Comparison of ENCODE assay signal across 20 cellular contexts in the genomic region with DNA sequence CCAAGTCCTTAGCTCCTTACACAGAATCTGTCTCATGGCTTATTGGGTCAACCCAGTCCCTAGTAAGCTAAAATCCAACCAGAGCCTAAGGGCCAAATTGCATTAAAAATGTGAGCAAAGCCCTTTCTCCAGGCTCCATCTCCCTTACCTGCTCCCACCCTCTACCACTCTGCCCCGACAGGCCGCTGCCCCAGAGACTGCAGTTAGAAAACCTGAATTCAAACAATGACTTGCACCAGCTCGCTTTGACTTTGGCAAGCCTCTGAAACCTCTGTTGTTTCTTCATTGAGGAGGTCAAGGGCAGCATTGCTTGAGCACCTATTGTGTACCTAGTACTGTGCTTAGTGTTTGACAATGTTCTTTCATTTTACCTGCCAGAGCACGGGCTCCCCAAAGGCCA.
DNase-seq lines count a peak whose midpoint lies in the region; TF ChIP-seq lines count a peak whose summit lies in the region.
"Had no signal": no experiment of that assay in that cellular context is flagged by ENCODE, and none has a peak within 500 bp of the region (broad histone marks: within the 10 kb centered on the region; RNA-seq: fewer than 3 reads in every experiment).

No MANE protein-coding gene starts in this region.

- peaks cover 30% of the 10 kb centered on the region for H3K4me1 Mint-ChIP-seq in nephron
- H3K4me1 Mint-ChIP-seq: B cell; CD4-positive, CD25-positive, alpha-beta regulatory T cell had no signal

- no peaks in the 10 kb centered on the region for H3K36me3 Mint-ChIP-seq in nephron (ENCODE audit: low read depth)
- H3K36me3 Mint-ChIP-seq: CD4-positive, CD25-positive, alpha-beta regulatory T cell; CD8-positive, alpha-beta T cell had no signal

- peaks cover 17% of the 10 kb centered on the region for H3K27me3 Mint-ChIP-seq in nephron (ENCODE audit: low read depth)

- DNase-seq in activated effector memory CD4-positive, alpha-beta T cell treated with anti-CD3 and anti-CD28 coated beads, Interleukin-2, amount 50 U/mL, for 16 hours, result peak; percentile 10
- DNase-seq in activated effector memory CD4-positive, alpha-beta T cell treated with Interleukin-2 at 50 U/mL for 16 hours, result no peak
- peak; percentile 52 for DNase-seq in sigmoid colon
- no peak for DNase-seq in dedifferentiated amniotic fluid mesenchymal stem cell (ENCODE audit: extremely low spot score)
- DNase-seq in GM13977 (ENCODE audit: low spot score), result no peak
- no peak for DNase-seq in WERI-Rb-1
- DNase-seq: Caco-2; CD4-positive, CD25-positive, alpha-beta regulatory T cell; CD8-positive, alpha-beta T cell; DMS153; DND-41; GM23248; H7; HCEC 1CT had no signal

- H3K27me3 ChIP-seq in sigmoid colon, result no peaks in the 10 kb centered on the region
- no peaks in the 10 kb centered on the region for H3K27me3 ChIP-seq in WERI-Rb-1 (ENCODE audit: insufficient read depth, low read depth, severe bottlenecking)
- H3K27me3 ChIP-seq: BLaER1 had no signal

- no peak for TF ChIP-seq CTCF in nephron (IDR thresholded peaks at IDR 0.05; ENCODE audit: unreplicated experiment in 3 of 3)
- no peak for TF ChIP-seq CTCF in sigmoid colon (IDR thresholded peaks at IDR 0.05)
- TF ChIP-seq CTCF in GM13977 (IDR thresholded peaks at IDR 0.05; ENCODE audit: extremely low read depth, insufficient read depth, missing control alignments), result no peak
- TF ChIP-seq CTCF in WERI-Rb-1 (IDR thresholded peaks at IDR 0.05; ENCODE audit: low read depth, low read length), result no peak

- 85 to 87% methylated on average over 4 of the region's 4 CpGs for WGBS in sigmoid colon, 2 donors

- intact Hi-C loops in sigmoid colon (cut with DNase I), result no loop called here

- H3K4me1 ChIP-seq in sigmoid colon, result no peaks in the 10 kb centered on the region
- H3K4me1 ChIP-seq: Caco-2 had no signal

- H3K4me3 Mint-ChIP-seq in nephron, result no peak overlapping the region
- H3K4me3 Mint-ChIP-seq: B cell; CD4-positive, CD25-positive, alpha-beta regulatory T cell; CD8-positive, alpha-beta T cell had no signal

- H3K9me3 Mint-ChIP-seq in nephron, result no peaks in the 10 kb centered on the region
- H3K9me3 Mint-ChIP-seq: CD8-positive, alpha-beta T cell had no signal

- no peaks in the 10 kb centered on the region for H3K36me3 ChIP-seq in KOPT-K1 (ENCODE audit: insufficient read depth, low read length)
- H3K36me3 ChIP-seq in sigmoid colon, result no peaks in the 10 kb centered on the region
- no peaks in the 10 kb centered on the region for H3K36me3 ChIP-seq in WERI-Rb-1
- H3K36me3 ChIP-seq: BLaER1 had no signal

- in situ Hi-C loops in GM13977 (cut with MboI; ENCODE audit: low pct_unique_long_range_greater_than_20kb, low sequenced_read_pairs, unreplicated experiment), result no loop called here

- no peak for TF ChIP-seq POLR2A in sigmoid colon (IDR thresholded peaks at IDR 0.05)

- H3K4me3 ChIP-seq in sigmoid colon (no peak overlapping the region), WERI-Rb-1 (ENCODE audit: low read depth, low read length) (no peak overlapping the region)
- H3K4me3 ChIP-seq: BLaER1, GM23248 had no signal

- no peak for TF ChIP-seq EP300 in sigmoid colon (IDR thresholded peaks at IDR 0.05)

- H3K27ac ChIP-seq in KOPT-K1 (ENCODE audit: low read depth, low read length, poor library complexity, severe bottlenecking) (peak overlapping the region; percentile 71), sigmoid colon (no peak overlapping the region), WERI-Rb-1 (no peak overlapping the region)
- H3K27ac ChIP-seq: 22Rv1, BLaER1, C4-2B, GM23248 had no signal

- peak overlapping the region in 2 of 3 experiments; percentile 50 to 57 for H3K27ac Mint-ChIP-seq in nephron
- H3K27ac Mint-ChIP-seq: B cell; CD4-positive, CD25-positive, alpha-beta regulatory T cell; CD8-positive, alpha-beta T cell had no signal

- H3K9me3 ChIP-seq in KOPT-K1 (ENCODE audit: insufficient read depth, low read length, poor library complexity, severe bottlenecking) (no peaks in the 10 kb centered on the region), sigmoid colon (no peaks in the 10 kb centered on the region), WERI-Rb-1 (ENCODE audit: severe bottlenecking) (no peaks in the 10 kb centered on the region)

Comparison
In these comparisons a context has a peak if more than half of its experiments do, and no peak if none do; other contexts are left out.
1. DNase-seq: peak in activated effector memory CD4-positive, alpha-beta T cell treated with anti-CD3 and anti-CD28 coated beads, Interleukin-2, amount 50 U/mL, for 16 hours (single experiment) and sigmoid colon (single experiment); none in activated effector memory CD4-positive, alpha-beta T cell treated with Interleukin-2 at 50 U/mL for 16 hours (single experiment), dedifferentiated amniotic fluid mesenchymal stem cell (single experiment), GM13977 (single experiment) and WERI-Rb-1 (single experiment).